13 cellular contexts compared by ENCODE assay signal in the genomic region with DNA sequence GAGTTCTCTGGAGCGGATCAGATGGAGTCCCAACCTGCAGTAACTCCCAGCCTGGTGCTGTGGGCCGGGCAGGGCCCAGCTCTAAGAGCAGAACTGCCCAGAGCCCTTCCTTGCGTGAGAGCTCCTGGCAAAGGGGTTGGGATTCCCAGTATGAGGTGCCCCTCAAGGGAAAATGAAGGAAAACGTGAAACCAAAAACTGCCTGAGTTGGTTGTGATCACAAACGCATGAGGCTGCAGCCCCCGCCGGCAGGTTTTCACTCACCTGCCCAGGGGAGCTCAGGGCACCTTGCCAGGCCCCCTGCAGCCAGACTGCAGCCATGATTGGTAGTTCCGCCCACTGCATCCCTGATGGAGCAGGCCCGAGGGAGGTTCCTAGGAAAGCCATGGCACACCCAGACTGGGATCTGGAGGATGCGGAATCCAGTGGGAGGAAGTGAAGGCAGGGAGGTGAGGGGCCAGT.
"Had no signal": no experiment of that assay in that cellular context is flagged by ENCODE, and none has a peak within 500 bp of the region (broad histone marks: within the 10 kb centered on the region; RNA-seq: fewer than 3 reads in every experiment).

No MANE protein-coding gene starts in this region.

- DNase-seq: activated CD4-positive, alpha-beta T cell treated with anti-CD3 and anti-CD28 coated beads, Interleukin-2, amount 10 ng/mL, durations not matched to agents 7 days and 5 days; activated CD4-positive, CD25-positive, alpha-beta regulatory T cell; activated CD8-positive, alpha-beta memory T cell treated with anti-CD3 and anti-CD28 coated beads for 24 hours; activated naive CD4-positive, alpha-beta T cell treated with anti-CD3 and anti-CD28 coated beads, Interleukin-2, amount 10 ng/mL, durations not matched to agents 7 days and 5 days; caudate nucleus; effector CD4-positive, alpha-beta T cell; foreskin melanocyte; retina had no signal

- H3K4me1 ChIP-seq: neural progenitor cell, parathyroid adenoma, tibial nerve had no signal

- H3K9me3 ChIP-seq: tibial nerve had no signal

- H3K36me3 ChIP-seq: neural progenitor cell, tibial nerve had no signal

- H3K4me3 ChIP-seq: coronary artery, neural progenitor cell, skin epidermis, tibial nerve had no signal

- H3K27ac ChIP-seq: coronary artery, neural progenitor cell, parathyroid adenoma, skin epidermis, tibial nerve had no signal
